In the genomic region with DNA sequence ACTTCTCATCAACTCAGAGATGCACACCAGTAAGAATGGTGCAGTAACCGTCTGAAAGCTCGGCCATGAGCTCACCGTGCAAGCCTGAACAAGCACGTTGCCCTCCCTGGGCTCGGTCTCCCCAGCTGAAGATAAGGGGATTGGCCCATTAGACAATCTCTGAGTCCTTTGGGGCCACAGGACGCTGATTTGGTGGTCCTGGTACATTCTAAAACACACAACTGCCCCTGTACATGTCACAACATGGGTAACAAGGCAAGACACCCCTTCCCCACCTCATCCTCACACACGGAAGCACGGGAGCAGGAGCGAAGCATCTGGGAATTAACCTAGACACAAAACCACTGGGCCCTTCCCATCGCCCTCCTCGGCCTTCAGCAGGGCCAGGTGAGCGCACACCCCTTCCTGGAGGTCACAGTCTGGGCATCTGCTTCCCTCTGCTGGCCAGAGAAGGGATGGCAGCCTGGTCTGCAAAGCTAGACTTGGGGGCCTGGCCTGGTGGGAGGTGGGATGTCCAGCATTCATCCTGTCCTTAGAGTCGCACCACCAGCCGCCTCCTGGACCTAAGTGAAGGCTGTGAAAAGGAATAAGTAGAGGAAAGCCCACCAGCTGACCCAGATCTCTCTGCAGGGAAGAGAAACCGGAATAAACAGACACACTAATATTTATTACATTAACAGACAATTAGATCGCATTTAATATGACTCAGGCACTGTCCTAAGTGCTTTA, we compare ENCODE assay signal across 7 cellular contexts. TPM values are rescaled to one million over a fixed set of nuclear protein-coding genes. Genes with fewer than 3 reads are reported as not detected.
DNase-seq lines count a peak whose midpoint lies in the region; ATAC-seq and TF ChIP-seq lines count a peak whose summit lies in the region.

No MANE protein-coding gene starts in this region.

- H3K4me3 ChIP-seq in epithelial cell of esophagus (ENCODE audit: low read length): no peak overlapping the region

- H3K4me1 Mint-ChIP-seq in natural killer cell: peaks cover 5 to 10% of the 10 kb centered on the region in 2 donors
- H3K4me1 Mint-ChIP-seq in stimulated activated naive CD8-positive, alpha-beta T cell treated with anti-CD3 and anti-CD28 coated beads, Interleukin-15, amount 100 ng/mL, for 72 hours: peaks cover 6% of the 10 kb centered on the region

- intact Hi-C loops in natural killer cell (cut with micrococcal nuclease): loop anchor here (1.0 kb wide), 1 partner anchor 201 kb away; no protein-coding TSS in a partner anchor

- H3K36me3 Mint-ChIP-seq in natural killer cell: no peaks in the 10 kb centered on the region

- TF ChIP-seq CTCF in GM12874 (IDR thresholded peaks at IDR 0.05; ENCODE audit: insufficient read depth, low read depth, low read length) (peak; percentile 97), epithelial cell of esophagus (IDR thresholded peaks at IDR 0.05; ENCODE audit: insufficient read depth, low read depth, low read length, missing control alignments) (peak; percentile 96), natural killer cell (IDR thresholded peaks at IDR 0.05) (peak; percentile 86)

- no peak overlapping the region for H3K4me3 Mint-ChIP-seq in natural killer cell
- no peak overlapping the region for H3K4me3 Mint-ChIP-seq in stimulated activated naive CD8-positive, alpha-beta T cell treated with anti-CD3 and anti-CD28 coated beads, Interleukin-15, amount 100 ng/mL, for 72 hours

- peak; percentile 68 for DNase-seq in NCI-H748 treated with DMSO at 0.1 percent for 48 hours (lab: John Stamatoyannopoulos, UW)
- peak in 2 of 3 experiments; percentile 69 to 75 for DNase-seq in activated CD8-positive, alpha-beta memory T cell treated with anti-CD3 and anti-CD28 coated beads for 48 hours (ENCODE audit: low read depth in 2 of 3, low spot score in 2 of 3)
- peak; percentile 82 for DNase-seq in epithelial cell of esophagus (ENCODE audit: low read depth)
- peak; percentile 75 for DNase-seq in natural killer cell
- DNase-seq in stimulated activated naive CD8-positive, alpha-beta T cell treated with anti-CD3 and anti-CD28 coated beads, Interleukin-15, amount 100 ng/mL, for 72 hours: peak; percentile 76 to 79

- H3K27ac Mint-ChIP-seq in natural killer cell: no peak overlapping the region
- no peak overlapping the region for H3K27ac Mint-ChIP-seq in stimulated activated naive CD8-positive, alpha-beta T cell treated with anti-CD3 and anti-CD28 coated beads, Interleukin-15, amount 100 ng/mL, for 72 hours

- no peaks in the 10 kb centered on the region for H3K9me3 Mint-ChIP-seq in natural killer cell
- H3K9me3 Mint-ChIP-seq in stimulated activated naive CD8-positive, alpha-beta T cell treated with anti-CD3 and anti-CD28 coated beads, Interleukin-15, amount 100 ng/mL, for 72 hours: no peaks in the 10 kb centered on the region

- ATAC-seq in HG03045 (IDR thresholded peaks at IDR 0.05; ENCODE audit: unreplicated experiment): peak; percentile 59
- ATAC-seq in natural killer cell: peak; percentile 82 to 100 (median 97)
- ATAC-seq in stimulated activated naive CD8-positive, alpha-beta T cell treated with anti-CD3 and anti-CD28 coated beads, Interleukin-15, amount 100 ng/mL, for 72 hours: peak; percentile 89

- peaks cover 31 to 36% of the 10 kb centered on the region in 2 donors for H3K27me3 Mint-ChIP-seq in natural killer cell (ENCODE audit: low read depth in 2 of 2)
- peaks cover 55% of the 10 kb centered on the region for H3K27me3 Mint-ChIP-seq in stimulated activated naive CD8-positive, alpha-beta T cell treated with anti-CD3 and anti-CD28 coated beads, Interleukin-15, amount 100 ng/mL, for 72 hours

RNA-seq across cellular contexts. Expression of gene SMUG1, which starts 18.9 kb away (rescaled TPM):
- 10 to 100 TPM; 10.8 to 15.6 (median 12.3) TPM for total RNA-seq in natural killer cell
